In genomic region chr3:155661730-155662129, GRCh38 we compare ENCODE assay signal across 15 cellular contexts.
"Had no signal": no experiment of that assay in that cellular context is flagged by ENCODE, and none has a peak within 500 bp of the region (broad histone marks: within the 10 kb centered on the region; RNA-seq: fewer than 3 reads in every experiment).

No MANE protein-coding gene starts in this region.

- H3K9me3 Mint-ChIP-seq: activated naive CD4-positive, alpha-beta T cell treated with anti-CD3 and anti-CD28 coated beads, Interleukin-2, amount 50 U/mL, for 24 hours; mesothelial cell of epicardium; neural crest cell had no signal

- H3K4me3 ChIP-seq: adrenal gland had no signal

- H3K4me1 Mint-ChIP-seq: activated naive CD4-positive, alpha-beta T cell treated with anti-CD3 and anti-CD28 coated beads, Interleukin-2, amount 50 U/mL, for 24 hours had no signal

- H3K27ac ChIP-seq: adrenal gland had no signal

- H3K27ac Mint-ChIP-seq: activated CD8-positive, alpha-beta T cell treated with anti-CD3 and anti-CD28 coated beads, Interleukin-2, amount 10 ng/mL, durations not matched to agents 7 days and 5 days; activated naive CD4-positive, alpha-beta T cell treated with anti-CD3 and anti-CD28 coated beads, Interleukin-2, amount 50 U/mL, for 24 hours; mesothelial cell of epicardium had no signal

- H3K9me3 ChIP-seq: adrenal gland had no signal

- H3K27me3 ChIP-seq: adrenal gland had no signal

- ATAC-seq: activated CD8-positive, alpha-beta T cell treated with anti-CD3 and anti-CD28 coated beads, Interleukin-2, amount 10 ng/mL, durations not matched to agents 7 days and 5 days; left ventricle myocardium superior had no signal

- H3K4me3 Mint-ChIP-seq: activated CD8-positive, alpha-beta T cell treated with anti-CD3 and anti-CD28 coated beads, Interleukin-2, amount 10 ng/mL, durations not matched to agents 7 days and 5 days; activated naive CD4-positive, alpha-beta T cell treated with anti-CD3 and anti-CD28 coated beads, Interleukin-2, amount 50 U/mL, for 24 hours; mesothelial cell of epicardium; neural crest cell had no signal

- DNase-seq: activated CD4-positive, alpha-beta T cell treated with anti-CD3 and anti-CD28 coated beads for 4 hours; activated CD8-positive, alpha-beta memory T cell treated with anti-CD3 and anti-CD28 coated beads, Interleukin-2, amount 50 U/mL, for 4 hours; activated CD8-positive, alpha-beta T cell treated with anti-CD3 and anti-CD28 coated beads, Interleukin-2, amount 10 ng/mL, durations not matched to agents 7 days and 5 days; activated effector memory CD4-positive, alpha-beta T cell treated with anti-CD3 and anti-CD28 coated beads, Interleukin-2, amount 50 U/mL, for 16 hours; activated T-cell treated with anti-CD3 and anti-CD28 coated beads, Interleukin-2, amount 50 U/mL, for 48 hours; adrenal gland; foreskin fibroblast; left ventricle myocardium superior; stimulated activated CD4-positive, alpha-beta T cell treated with anti-CD3 and anti-CD28 coated beads, Interleukin-4, amount 100 ng/mL, for 4 hours; stimulated activated CD8-positive, alpha-beta memory T cell treated with anti-CD3 and anti-CD28 coated beads, Interleukin-4, amount 100 ng/mL, for 48 hours; stimulated activated naive CD4-positive, alpha-beta T cell treated with Interleukin-2 at 50 U/mL for 16 hours had no signal

- H3K4me1 ChIP-seq: adrenal gland had no signal

- FAIRE-seq: colon had no signal

- H3K36me3 Mint-ChIP-seq: activated naive CD4-positive, alpha-beta T cell treated with anti-CD3 and anti-CD28 coated beads, Interleukin-2, amount 50 U/mL, for 24 hours; mesothelial cell of epicardium had no signal

- H3K36me3 ChIP-seq: adrenal gland had no signal
